In the genomic region with DNA sequence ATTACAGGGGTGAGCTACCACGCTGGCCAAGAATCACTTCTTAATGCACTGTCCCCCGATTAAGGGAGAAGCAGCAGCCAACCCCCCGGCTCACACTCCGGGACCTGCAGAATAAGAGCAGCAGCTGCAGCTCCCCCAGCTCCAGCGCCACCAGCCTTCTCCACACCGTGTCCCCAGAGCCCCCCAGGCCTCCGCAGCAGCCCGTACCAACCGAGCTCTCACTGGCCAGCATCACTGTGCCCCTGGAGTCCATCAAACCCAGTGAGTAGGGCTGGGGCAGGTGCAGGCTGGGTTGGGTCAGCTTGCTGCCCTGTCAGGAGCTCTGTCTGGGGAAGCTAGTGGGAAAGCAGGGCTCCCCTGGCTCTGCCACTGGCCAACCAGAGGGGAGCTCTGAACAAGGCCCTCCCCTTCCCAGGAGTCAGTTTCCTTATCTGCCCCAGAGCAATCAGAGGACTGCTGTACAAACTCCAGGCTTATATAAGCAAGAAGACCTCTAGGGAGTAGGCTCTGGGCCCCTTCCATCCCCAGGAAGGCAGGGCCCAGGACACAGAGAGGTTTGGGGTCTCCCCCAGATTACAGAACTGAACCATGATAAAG, we compare ENCODE assay signal across 18 cellular contexts. TPM values are rescaled to one million over a fixed set of nuclear protein-coding genes. Genes with fewer than 3 reads are reported as not detected.
DNase-seq lines count a peak whose midpoint lies in the region; ATAC-seq and TF ChIP-seq lines count a peak whose summit lies in the region.
"Had no signal": no experiment of that assay in that cellular context is flagged by ENCODE, and none has a peak within 500 bp of the region (broad histone marks: within the 10 kb centered on the region; RNA-seq: fewer than 3 reads in every experiment).

No MANE protein-coding gene starts in this region.

- ATAC-seq in CD4-positive, alpha-beta T cell (ENCODE audit: poor library complexity) = no peak
- no peak for ATAC-seq in activated naive CD8-positive, alpha-beta T cell treated with anti-CD3 and anti-CD28 coated beads, Interleukin-2, amount 50 U/mL, for 24 hours
- no peak for ATAC-seq in natural killer cell treated with Interleukin-12 subunit alpha and Interleukin-12 subunit beta and Interleukin-15 and Interleukin-18, amount 100 ng/mL, for 72 hours
- no peak for ATAC-seq in GM18861 (IDR thresholded peaks at IDR 0.05; ENCODE audit: unreplicated experiment)
- ATAC-seq: mucosa of descending colon had no signal

- peak overlapping the region; percentile 34 for H3K4me3 Mint-ChIP-seq in CD4-positive, alpha-beta T cell
- no peak overlapping the region for H3K4me3 Mint-ChIP-seq in activated naive CD8-positive, alpha-beta T cell treated with anti-CD3 and anti-CD28 coated beads, Interleukin-2, amount 50 U/mL, for 24 hours
- peak overlapping the region; percentile 85 for H3K4me3 Mint-ChIP-seq in natural killer cell treated with Interleukin-12 subunit alpha and Interleukin-12 subunit beta and Interleukin-15 and Interleukin-18, amount 100 ng/mL, for 72 hours

- peaks cover 4% of the 10 kb centered on the region for H3K36me3 Mint-ChIP-seq in CD4-positive, alpha-beta T cell (ENCODE audit: low read depth)
- peaks cover 4% of the 10 kb centered on the region for H3K36me3 Mint-ChIP-seq in activated naive CD8-positive, alpha-beta T cell treated with anti-CD3 and anti-CD28 coated beads, Interleukin-2, amount 50 U/mL, for 24 hours (ENCODE audit: low read depth)
- no peaks in the 10 kb centered on the region for H3K36me3 Mint-ChIP-seq in natural killer cell treated with Interleukin-12 subunit alpha and Interleukin-12 subunit beta and Interleukin-15 and Interleukin-18, amount 100 ng/mL, for 72 hours

- no peaks in the 10 kb centered on the region for H3K27me3 ChIP-seq in CD4-positive, alpha-beta T cell (ENCODE audit: control insufficient read depth, insufficient read depth, low read length)

- peak overlapping the region; percentile 58 for H3K27ac ChIP-seq in CD4-positive, alpha-beta T cell (ENCODE audit: low read depth, low read length)
- H3K27ac ChIP-seq: VCaP had no signal

- H3K9me3 ChIP-seq in CD4-positive, alpha-beta T cell (ENCODE audit: control insufficient read depth, low read length) = no peaks in the 10 kb centered on the region
- H3K9me3 ChIP-seq: HAP-1, mucosa of descending colon had no signal

- no peak for TF ChIP-seq CTCF in CD4-positive, alpha-beta T cell (IDR thresholded peaks at IDR 0.05)

- no peak for DNase-seq in CD4-positive, alpha-beta T cell
- DNase-seq in NCI-H226 (peak; percentile 27), pons (ENCODE audit: low spot score) (no peak), 8988T (no peak), retina (no peak)
- DNase-seq in activated naive CD8-positive, alpha-beta T cell treated with anti-CD3 and anti-CD28 coated beads, Interleukin-2, amount 50 U/mL, for 24 hours = no peak
- DNase-seq in natural killer cell treated with Interleukin-12 subunit alpha and Interleukin-12 subunit beta and Interleukin-15 and Interleukin-18, amount 100 ng/mL, for 72 hours (ENCODE audit: low spot score) = no peak
- DNase-seq: COR-L47, islet precursor cell, mucosa of descending colon, NCI-H187, NCI-H526 treated with DMSO at 0.1 percent for 48 hours, RPMI8226 had no signal

- no peaks in the 10 kb centered on the region for H3K27me3 Mint-ChIP-seq in CD4-positive, alpha-beta T cell
- H3K27me3 Mint-ChIP-seq in activated naive CD8-positive, alpha-beta T cell treated with anti-CD3 and anti-CD28 coated beads, Interleukin-2, amount 50 U/mL, for 24 hours = no peaks in the 10 kb centered on the region
- no peaks in the 10 kb centered on the region for H3K27me3 Mint-ChIP-seq in natural killer cell treated with Interleukin-12 subunit alpha and Interleukin-12 subunit beta and Interleukin-15 and Interleukin-18, amount 100 ng/mL, for 72 hours

- H3K9me3 Mint-ChIP-seq in CD4-positive, alpha-beta T cell = no peaks in the 10 kb centered on the region
- no peaks in the 10 kb centered on the region for H3K9me3 Mint-ChIP-seq in activated naive CD8-positive, alpha-beta T cell treated with anti-CD3 and anti-CD28 coated beads, Interleukin-2, amount 50 U/mL, for 24 hours
- H3K9me3 Mint-ChIP-seq in natural killer cell treated with Interleukin-12 subunit alpha and Interleukin-12 subunit beta and Interleukin-15 and Interleukin-18, amount 100 ng/mL, for 72 hours = no peaks in the 10 kb centered on the region

- POLR2A ChIA-PET in CD4-positive, alpha-beta T cell (lab: Charles Lee) = interaction anchor here (1.3 to 5.2 kb wide), 4 partner anchors 9 to 45 kb away, joined by 3 to 43 read pairs (median 26); a partner anchor contains a TSS

- CTCF ChIA-PET in CD4-positive, alpha-beta T cell (lab: Charles Lee) = interaction anchor here (2.1 to 8.6 kb wide), 3 partner anchors 12 to 50 kb away, joined by 7 to 49 read pairs (median 20); no protein-coding TSS in a partner anchor

- H3K4me1 Mint-ChIP-seq in CD4-positive, alpha-beta T cell (ENCODE audit: low read depth) = peaks cover 64% of the 10 kb centered on the region
- peaks cover 70% of the 10 kb centered on the region for H3K4me1 Mint-ChIP-seq in activated naive CD8-positive, alpha-beta T cell treated with anti-CD3 and anti-CD28 coated beads, Interleukin-2, amount 50 U/mL, for 24 hours
- peaks cover 55 to 63% of the 10 kb centered on the region in 2 donors for H3K4me1 Mint-ChIP-seq in natural killer cell treated with Interleukin-12 subunit alpha and Interleukin-12 subunit beta and Interleukin-15 and Interleukin-18, amount 100 ng/mL, for 72 hours (ENCODE audit: low read depth in 2 of 2)

- intact Hi-C loops in CD4-positive, alpha-beta T cell (cut with DNase I, micrococcal nuclease) = no loop called here

- peak overlapping the region; percentile 94 for H3K27ac Mint-ChIP-seq in CD4-positive, alpha-beta T cell
- peak overlapping the region; percentile 69 for H3K27ac Mint-ChIP-seq in activated naive CD8-positive, alpha-beta T cell treated with anti-CD3 and anti-CD28 coated beads, Interleukin-2, amount 50 U/mL, for 24 hours
- H3K27ac Mint-ChIP-seq in natural killer cell treated with Interleukin-12 subunit alpha and Interleukin-12 subunit beta and Interleukin-15 and Interleukin-18, amount 100 ng/mL, for 72 hours = peak overlapping the region; percentile 93 to 94

RNA-seq across cellular contexts. Expression of a gene that starts 8.5 kb away (rescaled TPM):
- total RNA-seq in CD4-positive, alpha-beta T cell = 10 to 100 TPM; 46.9 to 49.0 TPM
- total RNA-seq in natural killer cell treated with Interleukin-12 subunit alpha and Interleukin-12 subunit beta and Interleukin-15 and Interleukin-18, amount 100 ng/mL, for 72 hours = 100 to 1,000 TPM; 160 to 229 TPM

RNA-seq across cellular contexts. Expression of a gene that starts 22.3 kb away (rescaled TPM):
- 10 to 100 TPM; 57.0 to 60.9 TPM for total RNA-seq in CD4-positive, alpha-beta T cell
- total RNA-seq in natural killer cell treated with Interleukin-12 subunit alpha and Interleukin-12 subunit beta and Interleukin-15 and Interleukin-18, amount 100 ng/mL, for 72 hours = 100 to 1,000 TPM in 1 of 2 donors, 10 to 100 TPM in 1; 85.5 to 142 TPM

RNA-seq across cellular contexts. Expression of a gene that starts 27.6 kb away (rescaled TPM):
- 1 to 10 TPM; 1.5 TPM for total RNA-seq in CD4-positive, alpha-beta T cell
- total RNA-seq in natural killer cell treated with Interleukin-12 subunit alpha and Interleukin-12 subunit beta and Interleukin-15 and Interleukin-18, amount 100 ng/mL, for 72 hours = 10 to 100 TPM; 43.9 to 58.4 TPM

RNA-seq across cellular contexts. Expression of a gene that starts 44.5 kb away (rescaled TPM):
- total RNA-seq in CD4-positive, alpha-beta T cell = 10 to 100 TPM; 85.1 to 93.7 TPM
- total RNA-seq in natural killer cell treated with Interleukin-12 subunit alpha and Interleukin-12 subunit beta and Interleukin-15 and Interleukin-18, amount 100 ng/mL, for 72 hours = 100 to 1,000 TPM; 290 to 675 TPM

RNA-seq across cellular contexts. Expression of a gene that starts 51.0 kb away (rescaled TPM):
- total RNA-seq in CD4-positive, alpha-beta T cell = 1 to 10 TPM; 2.6 to 3.0 TPM
- total RNA-seq in natural killer cell treated with Interleukin-12 subunit alpha and Interleukin-12 subunit beta and Interleukin-15 and Interleukin-18, amount 100 ng/mL, for 72 hours = not detected
- total RNA-seq: frontal cortex, renal cortical epithelial cell had no signal

Comparison
In these comparisons a context has a peak if more than half of its experiments do, and no peak if none do; other contexts are left out.
1. RNA of a gene that starts 27.6 kb away (total RNA-seq): 43.9 to 58.4 TPM in natural killer cell treated with Interleukin-12 subunit alpha and Interleukin-12 subunit beta and Interleukin-15 and Interleukin-18, amount 100 ng/mL, for 72 hours; 1.5 TPM in CD4-positive, alpha-beta T cell; every median in the first group is over 10 times any median in the second.
2. Peak in every context shown above with its lines, with median percentiles within 50 percentile points of each other: H3K27ac Mint-ChIP-seq.